11 cellular contexts compared by ENCODE assay signal in the genomic region with DNA sequence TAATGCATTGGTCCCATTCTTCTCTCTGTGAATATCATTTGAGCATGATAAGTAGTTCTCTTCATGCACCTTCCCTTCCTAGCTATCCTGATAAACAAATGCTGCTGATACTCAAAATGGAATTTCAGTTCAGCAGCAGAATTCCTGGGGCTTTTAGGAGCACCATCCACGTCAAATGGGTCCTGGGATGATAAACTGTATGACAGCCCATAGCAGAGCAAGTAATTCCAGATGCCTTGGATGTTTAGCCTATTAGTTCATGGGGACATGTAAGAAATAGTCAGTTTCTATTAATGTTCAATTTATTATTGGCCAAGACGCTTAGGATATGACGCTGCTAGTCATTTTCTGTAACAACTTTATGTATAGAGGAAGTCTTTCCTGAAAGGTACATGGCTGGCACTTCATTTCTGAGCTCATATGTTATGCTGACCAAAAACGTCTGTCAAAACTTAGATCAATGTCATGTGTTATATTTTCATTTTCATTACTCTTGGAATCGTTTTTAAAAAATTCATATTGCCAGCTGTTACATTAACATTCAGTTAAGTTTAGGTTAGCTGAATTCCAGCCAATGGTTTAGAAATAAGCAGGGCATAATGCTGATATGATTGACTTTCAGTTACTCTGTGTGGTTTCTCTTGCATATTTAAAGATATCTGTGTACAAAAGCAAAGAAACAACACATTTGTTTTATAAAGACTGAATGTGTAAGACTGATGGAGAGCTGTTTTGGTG.
A peak's percentile ranks its signal among the peaks of the same experiment; 100 is the strongest.
DNase-seq lines count a peak whose midpoint lies in the region; ATAC-seq and TF ChIP-seq lines count a peak whose summit lies in the region.
"Had no signal": no experiment of that assay in that cellular context is flagged by ENCODE, and none has a peak within 500 bp of the region (broad histone marks: within the 10 kb centered on the region; RNA-seq: fewer than 3 reads in every experiment).

No MANE protein-coding gene starts in this region.

- ATAC-seq in natural killer cell treated with Interleukin-12 subunit alpha and Interleukin-12 subunit beta and Interleukin-15 and Interleukin-18, amount 100 ng/mL, for 72 hours, result no peak
- ATAC-seq in activated CD4-positive, alpha-beta T cell treated with anti-CD3 and anti-CD28 coated beads for 36 hours, result no peak

- peaks cover 7% of the 10 kb centered on the region; the same call in 1 of the 2 replicates for H3K9me3 ChIP-seq in MG63

- no peaks in the 10 kb centered on the region for H3K36me3 ChIP-seq in MG63
- H3K36me3 ChIP-seq: adrenal gland, sigmoid colon had no signal

- peak overlapping the region in 53 of 59 donors; percentile 12 to 92 (median 77) for H3K27ac ChIP-seq in dorsolateral prefrontal cortex
- peak overlapping the region; percentile 50 for H3K27ac ChIP-seq in temporal lobe (ENCODE audit: low read depth, low read length)
- H3K27ac ChIP-seq: adrenal gland had no signal

- H3K27me3 Mint-ChIP-seq in natural killer cell treated with Interleukin-12 subunit alpha and Interleukin-12 subunit beta and Interleukin-15 and Interleukin-18, amount 100 ng/mL, for 72 hours, result no peaks in the 10 kb centered on the region
- H3K27me3 Mint-ChIP-seq in activated CD4-positive, alpha-beta T cell treated with anti-CD3 and anti-CD28 coated beads for 36 hours, result no peaks in the 10 kb centered on the region

- CTCF ChIA-PET in activated CD4-positive, alpha-beta T cell treated with anti-CD3 and anti-CD28 coated beads for 36 hours (lab: Charles Lee), result interaction anchor here (0.7 to 1.3 kb wide), 3 partner anchors 8 to 31 kb away, joined by 3 to 4 read pairs (median 3); no protein-coding TSS in a partner anchor

- H3K9me3 Mint-ChIP-seq in natural killer cell treated with Interleukin-12 subunit alpha and Interleukin-12 subunit beta and Interleukin-15 and Interleukin-18, amount 100 ng/mL, for 72 hours, result no peaks in the 10 kb centered on the region
- H3K9me3 Mint-ChIP-seq in activated CD4-positive, alpha-beta T cell treated with anti-CD3 and anti-CD28 coated beads for 36 hours (ENCODE audit: low read depth), result no peaks in the 10 kb centered on the region

- no peak for TF ChIP-seq CTCF in dorsolateral prefrontal cortex (IDR thresholded peaks at IDR 0.05 in 54 of 56, conservative IDR thresholded peaks at IDR 0.05 in 2 of 56; ENCODE audit: low read depth in 1 of 56, partially characterized antibody in 56 of 56)

- H3K4me1 Mint-ChIP-seq in natural killer cell treated with Interleukin-12 subunit alpha and Interleukin-12 subunit beta and Interleukin-15 and Interleukin-18, amount 100 ng/mL, for 72 hours (ENCODE audit: low read depth in 2 of 2), result no peaks in the 10 kb centered on the region
- H3K4me1 Mint-ChIP-seq in activated CD4-positive, alpha-beta T cell treated with anti-CD3 and anti-CD28 coated beads for 36 hours, result no peaks in the 10 kb centered on the region

- H3K27me3 ChIP-seq in MG63 (no peaks in the 10 kb centered on the region), dorsolateral prefrontal cortex (no peaks in the 10 kb centered on the region)
- H3K27me3 ChIP-seq: adrenal gland, sigmoid colon had no signal

- DNase-seq in MG63 (peak; percentile 24), dorsolateral prefrontal cortex (no peak), kidney glomerular epithelial cell (lab: John Stamatoyannopoulos, UW) (peak; percentile 25), A172 (ENCODE audit: low spot score) (no peak), NCI-H187 (lab: John Stamatoyannopoulos, UW) (no peak)
- DNase-seq in natural killer cell treated with Interleukin-12 subunit alpha and Interleukin-12 subunit beta and Interleukin-15 and Interleukin-18, amount 100 ng/mL, for 72 hours (ENCODE audit: low spot score), result no peak
- no peak for DNase-seq in activated CD4-positive, alpha-beta T cell treated with anti-CD3 and anti-CD28 coated beads for 36 hours
- DNase-seq: activated CD8-positive, alpha-beta memory T cell treated with anti-CD3 and anti-CD28 coated beads, Interleukin-2, amount 50 U/mL, for 4 hours; adrenal gland; sigmoid colon had no signal

- H3K27ac Mint-ChIP-seq in natural killer cell treated with Interleukin-12 subunit alpha and Interleukin-12 subunit beta and Interleukin-15 and Interleukin-18, amount 100 ng/mL, for 72 hours, result no peak overlapping the region
- H3K27ac Mint-ChIP-seq in activated CD4-positive, alpha-beta T cell treated with anti-CD3 and anti-CD28 coated beads for 36 hours, result no peak overlapping the region

- no peak overlapping the region for H3K4me3 Mint-ChIP-seq in natural killer cell treated with Interleukin-12 subunit alpha and Interleukin-12 subunit beta and Interleukin-15 and Interleukin-18, amount 100 ng/mL, for 72 hours
- H3K4me3 Mint-ChIP-seq in activated CD4-positive, alpha-beta T cell treated with anti-CD3 and anti-CD28 coated beads for 36 hours, result no peak overlapping the region

- POLR2A ChIA-PET in activated CD4-positive, alpha-beta T cell treated with anti-CD3 and anti-CD28 coated beads for 36 hours (lab: Charles Lee), result no interaction called here

- H3K4me3 ChIP-seq in MG63, result no peak overlapping the region
- peak overlapping the region in 1 of 59 donors; percentile 7 for H3K4me3 ChIP-seq in dorsolateral prefrontal cortex
- H3K4me3 ChIP-seq: adrenal gland, sigmoid colon had no signal

- H3K36me3 Mint-ChIP-seq in natural killer cell treated with Interleukin-12 subunit alpha and Interleukin-12 subunit beta and Interleukin-15 and Interleukin-18, amount 100 ng/mL, for 72 hours, result no peaks in the 10 kb centered on the region
- H3K36me3 Mint-ChIP-seq in activated CD4-positive, alpha-beta T cell treated with anti-CD3 and anti-CD28 coated beads for 36 hours (ENCODE audit: low read depth), result no peaks in the 10 kb centered on the region

- intact Hi-C loops in dorsolateral prefrontal cortex (cut with DNase I), result loop anchor here (5.0 to 10.0 kb wide), 3 partner anchors 51 to 119 kb away; no protein-coding TSS in a partner anchor
- intact Hi-C loops in activated CD4-positive, alpha-beta T cell treated with anti-CD3 and anti-CD28 coated beads for 36 hours (cut with DNase I, micrococcal nuclease), result no loop called here

Comparison
In these comparisons a context has a peak if more than half of its experiments do, and no peak if none do; other contexts are left out.
1. DNase-seq: peak in MG63 (single experiment) and kidney glomerular epithelial cell (single experiment); none in dorsolateral prefrontal cortex (0 of 10), A172 (single experiment), NCI-H187 (0 of 2), natural killer cell treated with Interleukin-12 subunit alpha and Interleukin-12 subunit beta and Interleukin-15 and Interleukin-18, amount 100 ng/mL, for 72 hours (single experiment) and activated CD4-positive, alpha-beta T cell treated with anti-CD3 and anti-CD28 coated beads for 36 hours (single experiment).
2. intact Hi-C loops: an anchor here in dorsolateral prefrontal cortex (5.0 to 10.0 kb wide); none called in activated CD4-positive, alpha-beta T cell treated with anti-CD3 and anti-CD28 coated beads for 36 hours.